In the genomic region with DNA sequence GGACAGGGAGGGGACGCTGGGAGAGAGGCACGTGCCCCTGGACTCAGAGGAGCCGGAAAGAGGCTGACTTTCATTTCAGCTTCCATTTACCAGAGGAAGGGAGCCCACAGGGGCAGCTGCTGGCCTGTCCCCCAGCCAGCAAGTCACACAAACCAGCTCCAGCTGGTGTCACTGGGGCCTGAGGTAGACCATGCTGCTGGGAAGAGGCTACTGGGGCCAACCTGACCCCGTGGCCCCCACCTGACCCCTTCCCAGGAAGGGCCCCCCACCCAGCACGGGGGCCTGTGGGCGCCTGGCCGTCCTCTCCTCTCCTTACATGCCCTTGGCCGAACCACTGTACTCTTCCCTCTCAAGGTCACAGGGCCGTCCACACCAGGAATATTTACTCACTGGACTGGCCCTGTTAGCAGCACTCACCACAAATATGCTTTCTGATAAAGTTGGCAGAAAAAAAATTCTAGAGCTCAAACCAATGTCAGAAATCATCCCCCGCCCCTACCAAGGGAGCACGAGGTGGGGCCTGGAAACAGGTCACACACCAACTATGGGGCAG, we compare ENCODE assay signal across 1 cellular context.
TF ChIP-seq lines count a peak whose summit lies in the region.

No MANE protein-coding gene starts in this region.

TF ChIP-seq in HepG2, 621 proteins besides CTCF, POLR2A, EP300 and RAD21 (continued from another document and continues in another):
- TF ChIP-seq THAP9 (CRISPR knock-in tag; IDR thresholded peaks at IDR 0.05; ENCODE audit: borderline replicate concordance) = no peak; the same call in 1 of the 2 replicates
- TF ChIP-seq MTA1 (CRISPR knock-in tag; IDR thresholded peaks at IDR 0.05; ENCODE audit: borderline replicate concordance) = peak; percentile 60; the same call in 1 of the 2 replicates
- no peak for TF ChIP-seq ZNF510 (CRISPR knock-in tag; IDR thresholded peaks at IDR 0.05; ENCODE audit: low read depth)
- TF ChIP-seq UBTF (CRISPR knock-in tag; IDR thresholded peaks at IDR 0.05) = peak; percentile 62; the same call in 1 of the 2 replicates
- TF ChIP-seq FOXM1 (CRISPR knock-in tag; IDR thresholded peaks at IDR 0.05) = no peak
- no peak for TF ChIP-seq ZNF224 (CRISPR knock-in tag; IDR thresholded peaks at IDR 0.05)
- peak; percentile 33; the same call in 1 of the 2 replicates for TF ChIP-seq TARDBP (CRISPR knock-in tag; IDR thresholded peaks at IDR 0.05)
- no peak; the same call in 1 of the 2 replicates for TF ChIP-seq RFXANK (CRISPR knock-in tag; IDR thresholded peaks at IDR 0.05)
- peak; percentile 46; the same call in 1 of the 2 replicates for TF ChIP-seq MIER3 (CRISPR knock-in tag; IDR thresholded peaks at IDR 0.05; ENCODE audit: borderline replicate concordance)
- no peak for TF ChIP-seq DNMT3B (CRISPR knock-in tag; conservative IDR thresholded peaks at IDR 0.05)
- TF ChIP-seq CHCHD3 (CRISPR knock-in tag; IDR thresholded peaks at IDR 0.05) = no peak
- TF ChIP-seq JARID2 (CRISPR knock-in tag; IDR thresholded peaks at IDR 0.05; ENCODE audit: insufficient replicate concordance) = no peak
- peak; percentile 63 for TF ChIP-seq PPARG (CRISPR knock-in tag; conservative IDR thresholded peaks at IDR 0.05)
- TF ChIP-seq ZNF12 (CRISPR knock-in tag; IDR thresholded peaks at IDR 0.05) = no peak
- no peak for TF ChIP-seq WIZ (CRISPR knock-in tag; IDR thresholded peaks at IDR 0.05)
- TF ChIP-seq ZNF136 (CRISPR knock-in tag; IDR thresholded peaks at IDR 0.05; ENCODE audit: low read depth) = 0 out of 2 replicates have a peak, but pooled peaks have one; percentile 2
- TF ChIP-seq, protein P1, sequence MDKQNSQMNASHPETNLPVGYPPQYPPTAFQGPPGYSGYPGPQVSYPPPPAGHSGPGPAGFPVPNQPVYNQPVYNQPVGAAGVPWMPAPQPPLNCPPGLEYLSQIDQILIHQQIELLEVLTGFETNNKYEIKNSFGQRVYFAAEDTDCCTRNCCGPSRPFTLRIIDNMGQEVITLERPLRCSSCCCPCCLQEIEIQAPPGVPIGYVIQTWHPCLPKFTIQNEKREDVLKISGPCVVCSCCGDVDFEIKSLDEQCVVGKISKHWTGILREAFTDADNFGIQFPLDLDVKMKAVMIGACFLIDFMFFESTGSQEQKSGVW (CRISPR knock-in tag; IDR thresholded peaks at IDR 0.05; ENCODE audit: borderline replicate concordance) = no peak
- TF ChIP-seq ZBTB43 (CRISPR knock-in tag; conservative IDR thresholded peaks at IDR 0.05) = 0 out of 2 replicates have a peak, but pooled peaks have one; percentile 19
- TF ChIP-seq, protein P2, sequence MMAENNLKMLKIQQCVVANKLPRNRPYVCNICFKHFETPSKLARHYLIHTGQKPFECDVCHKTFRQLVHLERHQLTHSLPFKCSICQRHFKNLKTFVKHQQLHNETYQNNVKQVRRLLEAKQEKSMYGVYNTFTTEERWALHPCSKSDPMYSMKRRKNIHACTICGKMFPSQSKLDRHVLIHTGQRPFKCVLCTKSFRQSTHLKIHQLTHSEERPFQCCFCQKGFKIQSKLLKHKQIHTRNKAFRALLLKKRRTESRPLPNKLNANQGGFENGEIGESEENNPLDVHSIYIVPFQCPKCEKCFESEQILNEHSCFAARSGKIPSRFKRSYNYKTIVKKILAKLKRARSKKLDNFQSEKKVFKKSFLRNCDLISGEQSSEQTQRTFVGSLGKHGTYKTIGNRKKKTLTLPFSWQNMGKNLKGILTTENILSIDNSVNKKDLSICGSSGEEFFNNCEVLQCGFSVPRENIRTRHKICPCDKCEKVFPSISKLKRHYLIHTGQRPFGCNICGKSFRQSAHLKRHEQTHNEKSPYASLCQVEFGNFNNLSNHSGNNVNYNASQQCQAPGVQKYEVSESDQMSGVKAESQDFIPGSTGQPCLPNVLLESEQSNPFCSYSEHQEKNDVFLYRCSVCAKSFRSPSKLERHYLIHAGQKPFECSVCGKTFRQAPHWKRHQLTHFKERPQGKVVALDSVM (CRISPR knock-in tag; IDR thresholded peaks at IDR 0.05) = peak; percentile 51
- no peak for TF ChIP-seq ATM (IDR thresholded peaks at IDR 0.05; ENCODE audit: borderline replicate concordance)
- no peak for TF ChIP-seq ZEB1 (IDR thresholded peaks at IDR 0.05; ENCODE audit: insufficient replicate concordance, low read depth)
- TF ChIP-seq, protein P3, sequence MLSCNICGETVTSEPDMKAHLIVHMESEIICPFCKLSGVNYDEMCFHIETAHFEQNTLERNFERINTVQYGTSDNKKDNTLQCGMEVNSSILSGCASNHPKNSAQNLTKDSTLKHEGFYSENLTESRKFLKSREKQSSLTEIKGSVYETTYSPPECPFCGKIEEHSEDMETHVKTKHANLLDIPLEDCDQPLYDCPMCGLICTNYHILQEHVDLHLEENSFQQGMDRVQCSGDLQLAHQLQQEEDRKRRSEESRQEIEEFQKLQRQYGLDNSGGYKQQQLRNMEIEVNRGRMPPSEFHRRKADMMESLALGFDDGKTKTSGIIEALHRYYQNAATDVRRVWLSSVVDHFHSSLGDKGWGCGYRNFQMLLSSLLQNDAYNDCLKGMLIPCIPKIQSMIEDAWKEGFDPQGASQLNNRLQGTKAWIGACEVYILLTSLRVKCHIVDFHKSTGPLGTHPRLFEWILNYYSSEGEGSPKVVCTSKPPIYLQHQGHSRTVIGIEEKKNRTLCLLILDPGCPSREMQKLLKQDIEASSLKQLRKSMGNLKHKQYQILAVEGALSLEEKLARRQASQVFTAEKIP (CRISPR knock-in tag; IDR thresholded peaks at IDR 0.05; ENCODE audit: borderline replicate concordance) = no peak
- no peak for TF ChIP-seq ZNF260 (CRISPR knock-in tag; IDR thresholded peaks at IDR 0.05; ENCODE audit: borderline replicate concordance, low read depth)
- peak; percentile 87 for TF ChIP-seq NCOA2 (CRISPR knock-in tag; IDR thresholded peaks at IDR 0.05)
- TF ChIP-seq, protein P4, sequence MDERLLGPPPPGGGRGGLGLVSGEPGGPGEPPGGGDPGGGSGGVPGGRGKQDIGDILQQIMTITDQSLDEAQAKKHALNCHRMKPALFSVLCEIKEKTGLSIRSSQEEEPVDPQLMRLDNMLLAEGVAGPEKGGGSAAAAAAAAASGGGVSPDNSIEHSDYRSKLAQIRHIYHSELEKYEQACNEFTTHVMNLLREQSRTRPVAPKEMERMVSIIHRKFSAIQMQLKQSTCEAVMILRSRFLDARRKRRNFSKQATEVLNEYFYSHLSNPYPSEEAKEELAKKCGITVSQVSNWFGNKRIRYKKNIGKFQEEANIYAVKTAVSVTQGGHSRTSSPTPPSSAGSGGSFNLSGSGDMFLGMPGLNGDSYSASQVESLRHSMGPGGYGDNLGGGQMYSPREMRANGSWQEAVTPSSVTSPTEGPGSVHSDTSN (CRISPR knock-in tag; IDR thresholded peaks at IDR 0.05) = no peak
- TF ChIP-seq PHF21A (CRISPR knock-in tag; IDR thresholded peaks at IDR 0.05) = peak; percentile 74
- TF ChIP-seq ZNF746 (CRISPR knock-in tag; IDR thresholded peaks at IDR 0.05) = peak; percentile 71; the same call in 1 of the 2 replicates
- TF ChIP-seq NCOA5 (CRISPR knock-in tag; IDR thresholded peaks at IDR 0.05) = no peak
- peak; percentile 78 for TF ChIP-seq SAP130 (CRISPR knock-in tag; IDR thresholded peaks at IDR 0.05; ENCODE audit: low read depth)
- TF ChIP-seq ZNF350 (CRISPR knock-in tag; IDR thresholded peaks at IDR 0.05; ENCODE audit: borderline replicate concordance, low read depth) = no peak
- TF ChIP-seq FOXP1 (IDR thresholded peaks at IDR 0.05) = no peak
- peak; percentile 43 for TF ChIP-seq FOXP1 (CRISPR knock-in tag; IDR thresholded peaks at IDR 0.05)
- TF ChIP-seq, protein P5, sequence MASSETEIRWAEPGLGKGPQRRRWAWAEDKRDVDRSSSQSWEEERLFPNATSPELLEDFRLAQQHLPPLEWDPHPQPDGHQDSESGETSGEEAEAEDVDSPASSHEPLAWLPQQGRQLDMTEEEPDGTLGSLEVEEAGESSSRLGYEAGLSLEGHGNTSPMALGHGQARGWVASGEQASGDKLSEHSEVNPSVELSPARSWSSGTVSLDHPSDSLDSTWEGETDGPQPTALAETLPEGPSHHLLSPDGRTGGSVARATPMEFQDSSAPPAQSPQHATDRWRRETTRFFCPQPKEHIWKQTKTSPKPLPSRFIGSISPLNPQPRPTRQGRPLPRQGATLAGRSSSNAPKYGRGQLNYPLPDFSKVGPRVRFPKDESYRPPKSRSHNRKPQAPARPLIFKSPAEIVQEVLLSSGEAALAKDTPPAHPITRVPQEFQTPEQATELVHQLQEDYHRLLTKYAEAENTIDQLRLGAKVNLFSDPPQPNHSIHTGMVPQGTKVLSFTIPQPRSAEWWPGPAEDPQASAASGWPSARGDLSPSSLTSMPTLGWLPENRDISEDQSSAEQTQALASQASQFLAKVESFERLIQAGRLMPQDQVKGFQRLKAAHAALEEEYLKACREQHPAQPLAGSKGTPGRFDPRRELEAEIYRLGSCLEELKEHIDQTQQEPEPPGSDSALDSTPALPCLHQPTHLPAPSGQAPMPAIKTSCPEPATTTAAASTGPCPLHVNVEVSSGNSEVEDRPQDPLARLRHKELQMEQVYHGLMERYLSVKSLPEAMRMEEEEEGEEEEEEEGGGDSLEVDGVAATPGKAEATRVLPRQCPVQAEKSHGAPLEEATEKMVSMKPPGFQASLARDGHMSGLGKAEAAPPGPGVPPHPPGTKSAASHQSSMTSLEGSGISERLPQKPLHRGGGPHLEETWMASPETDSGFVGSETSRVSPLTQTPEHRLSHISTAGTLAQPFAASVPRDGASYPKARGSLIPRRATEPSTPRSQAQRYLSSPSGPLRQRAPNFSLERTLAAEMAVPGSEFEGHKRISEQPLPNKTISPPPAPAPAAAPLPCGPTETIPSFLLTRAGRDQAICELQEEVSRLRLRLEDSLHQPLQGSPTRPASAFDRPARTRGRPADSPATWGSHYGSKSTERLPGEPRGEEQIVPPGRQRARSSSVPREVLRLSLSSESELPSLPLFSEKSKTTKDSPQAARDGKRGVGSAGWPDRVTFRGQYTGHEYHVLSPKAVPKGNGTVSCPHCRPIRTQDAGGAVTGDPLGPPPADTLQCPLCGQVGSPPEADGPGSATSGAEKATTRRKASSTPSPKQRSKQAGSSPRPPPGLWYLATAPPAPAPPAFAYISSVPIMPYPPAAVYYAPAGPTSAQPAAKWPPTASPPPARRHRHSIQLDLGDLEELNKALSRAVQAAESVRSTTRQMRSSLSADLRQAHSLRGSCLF (CRISPR knock-in tag; IDR thresholded peaks at IDR 0.05; ENCODE audit: borderline replicate concordance) = no peak
- no peak for TF ChIP-seq ZNF33B (CRISPR knock-in tag; IDR thresholded peaks at IDR 0.05)
- TF ChIP-seq, protein P6, sequence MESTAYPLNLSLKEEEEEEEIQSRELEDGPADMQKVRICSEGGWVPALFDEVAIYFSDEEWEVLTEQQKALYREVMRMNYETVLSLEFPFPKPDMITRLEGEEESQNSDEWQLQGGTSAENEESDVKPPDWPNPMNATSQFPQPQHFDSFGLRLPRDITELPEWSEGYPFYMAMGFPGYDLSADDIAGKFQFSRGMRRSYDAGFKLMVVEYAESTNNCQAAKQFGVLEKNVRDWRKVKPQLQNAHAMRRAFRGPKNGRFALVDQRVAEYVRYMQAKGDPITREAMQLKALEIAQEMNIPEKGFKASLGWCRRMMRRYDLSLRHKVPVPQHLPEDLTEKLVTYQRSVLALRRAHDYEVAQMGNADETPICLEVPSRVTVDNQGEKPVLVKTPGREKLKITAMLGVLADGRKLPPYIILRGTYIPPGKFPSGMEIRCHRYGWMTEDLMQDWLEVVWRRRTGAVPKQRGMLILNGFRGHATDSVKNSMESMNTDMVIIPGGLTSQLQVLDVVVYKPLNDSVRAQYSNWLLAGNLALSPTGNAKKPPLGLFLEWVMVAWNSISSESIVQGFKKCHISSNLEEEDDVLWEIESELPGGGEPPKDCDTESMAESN (CRISPR knock-in tag; conservative IDR thresholded peaks at IDR 0.05) = 0 out of 2 replicates have a peak, but pooled peaks have one; percentile 22
